6 cellular contexts compared by ENCODE assay signal in the genomic region with DNA sequence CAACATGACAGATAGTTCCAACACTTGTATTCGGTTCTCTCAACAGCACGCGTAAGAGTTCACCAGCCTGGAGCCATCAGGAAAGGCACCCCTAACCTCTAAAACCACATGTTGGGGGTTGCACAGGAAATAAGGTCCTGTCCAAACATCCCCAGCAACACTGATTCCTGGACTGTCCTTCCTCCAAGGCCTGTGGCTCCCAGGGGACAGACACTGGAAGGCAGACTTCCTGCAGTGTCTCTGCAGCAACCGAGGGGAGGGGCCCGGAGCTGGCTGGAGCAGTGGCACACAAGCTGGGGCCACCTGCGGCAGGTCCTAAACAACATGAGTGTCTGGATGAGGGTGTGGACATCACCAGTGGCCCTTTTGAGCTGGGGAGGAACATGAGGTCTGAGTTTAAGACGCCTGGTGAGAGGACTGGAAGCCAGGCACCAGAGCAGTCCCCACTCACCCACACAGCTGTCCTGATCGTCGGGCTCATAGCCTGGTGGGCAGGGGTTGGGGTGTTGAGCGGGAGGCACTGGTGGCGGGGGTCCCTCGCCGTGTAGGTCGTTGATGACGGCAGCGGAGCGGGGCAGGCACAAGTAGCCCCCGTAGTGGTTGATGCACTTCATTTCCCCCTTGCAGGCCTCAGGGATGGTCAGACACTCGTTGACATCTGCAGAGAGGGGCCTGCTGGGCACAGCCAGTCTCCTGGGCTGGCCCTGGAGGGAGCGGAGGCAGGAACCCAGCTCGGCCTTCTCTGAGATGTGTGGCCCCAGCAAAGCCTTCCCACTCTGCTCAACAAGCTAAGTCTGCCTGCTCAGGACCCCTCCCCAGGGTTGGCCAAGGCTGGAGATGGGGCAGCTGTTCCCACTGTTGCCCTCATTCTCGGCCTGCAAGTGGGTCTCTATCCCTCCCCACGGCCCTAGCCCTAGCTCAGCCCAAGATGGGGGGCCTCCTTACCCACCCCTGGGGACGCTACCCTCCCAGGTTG. TPM values are rescaled to one million over a fixed set of nuclear protein-coding genes. Genes with fewer than 3 reads are reported as not detected.
A peak's percentile ranks its signal among the peaks of the same experiment; 100 is the strongest.
DNase-seq lines count a peak whose midpoint lies in the region; ATAC-seq and TF ChIP-seq lines count a peak whose summit lies in the region.

No MANE protein-coding gene starts in this region.

- no peak overlapping the region for H4K91ac ChIP-seq in trophoblast cell (ENCODE audit: low read depth, low read length)

- DNase-seq in HT-29 (ENCODE audit: low spot score) (peak; percentile 9), cardiac fibroblast (ENCODE audit: low read depth in 2 of 2) (no peak), trophoblast cell (no peak), omental fat pad (ENCODE audit: low spot score) (no peak)
- no peak for DNase-seq in activated CD4-positive, CD25-positive, alpha-beta regulatory T cell treated with anti-CD3 and anti-CD28 coated beads, Interleukin-2, amount 50 U/mL, for 72 hours

- peaks cover 33 to 45% of the 10 kb centered on the region in 2 experiments for H3K36me3 ChIP-seq in trophoblast cell (ENCODE audit: control insufficient read depth in 1 of 2, insufficient read depth in 2 of 2, low read length in 2 of 2)

- no peak overlapping the region for H3K18ac ChIP-seq in trophoblast cell (ENCODE audit: low read length)

- no peak overlapping the region for H2BK12ac ChIP-seq in trophoblast cell (ENCODE audit: low read length)

- no peak overlapping the region for H3K14ac ChIP-seq in trophoblast cell (ENCODE audit: low read length)

- H3K9me3 ChIP-seq in trophoblast cell (ENCODE audit: insufficient read depth, low read depth, low read length): no peaks in the 10 kb centered on the region

- no peaks in the 10 kb centered on the region for H3K27me3 ChIP-seq in trophoblast cell (ENCODE audit: insufficient read depth, low read length)

- H3K79me1 ChIP-seq in trophoblast cell (ENCODE audit: low read length): peaks cover 13% of the 10 kb centered on the region

- no peak overlapping the region for H4K8ac ChIP-seq in trophoblast cell (ENCODE audit: low read depth, low read length)

- WGBS in trophoblast cell (ENCODE audit: extremely low coverage, insufficient coverage, insufficient read length): no CpG with 5 or more reads among the region's 24 CpGs

- H4K12ac ChIP-seq in trophoblast cell (ENCODE audit: low read depth, low read length): no peak overlapping the region

- peak overlapping the region; percentile 61 to 65 for H3K4me3 ChIP-seq in cardiac fibroblast (replicated peaks in 1 of 2; ENCODE audit: low read depth in 2 of 2, low read length in 2 of 2)
- peak overlapping the region; percentile 14 for H3K4me3 ChIP-seq in trophoblast cell (ENCODE audit: low read depth, low read length)

- no peak overlapping the region for H3K4ac ChIP-seq in trophoblast cell (ENCODE audit: low read depth, low read length)

- H2BK120ac ChIP-seq in trophoblast cell (ENCODE audit: insufficient read depth, low read length, poor library complexity): no peak overlapping the region

- H3K4me2 ChIP-seq in trophoblast cell (ENCODE audit: low read length): peak overlapping the region; percentile 71

- peaks cover 9% of the 10 kb centered on the region for H3K79me2 ChIP-seq in trophoblast cell (ENCODE audit: control insufficient read depth, insufficient read depth, low read length, poor library complexity)

- no peak for ATAC-seq in omental fat pad (ENCODE audit: low FRiP score)
- no peak for ATAC-seq in HG03095 (IDR thresholded peaks at IDR 0.05; ENCODE audit: unreplicated experiment)

- H3K9ac ChIP-seq in trophoblast cell (ENCODE audit: low read length): no peak overlapping the region

- no peak overlapping the region for H3K23ac ChIP-seq in trophoblast cell (ENCODE audit: low read length)

- H3K27ac ChIP-seq in trophoblast cell (ENCODE audit: low read depth, low read length): no peak overlapping the region

- H2BK5ac ChIP-seq in trophoblast cell (ENCODE audit: low read depth, low read length, poor library complexity): no peak overlapping the region

- H3K4me1 ChIP-seq in trophoblast cell (ENCODE audit: control insufficient read depth in 1 of 2, insufficient read depth in 2 of 2, low read length in 2 of 2): peaks cover 10 to 14% of the 10 kb centered on the region in 2 experiments

- H2AFZ ChIP-seq in trophoblast cell (ENCODE audit: insufficient read depth, low read length, poor library complexity): no peak overlapping the region

- no peak for TF ChIP-seq CTCF in cardiac fibroblast (IDR thresholded peaks at IDR 0.05; ENCODE audit: low read depth, low read length)
- TF ChIP-seq CTCF in omental fat pad (IDR thresholded peaks at IDR 0.05): no peak

- no peak overlapping the region for H2AK5ac ChIP-seq in trophoblast cell (ENCODE audit: low read length)

RNA-seq across cellular contexts. Expression of a gene that starts 1.6 kb away (rescaled TPM):
- total RNA-seq in HT-29 (2014; rRNA removed; shearing (Covaris generic)): 1.2 and 1.6 TPM in 2 replicates
- 122 and 127 TPM in 2 replicates for polyA plus RNA-seq in trophoblast cell (2013)
- total RNA-seq in omental fat pad: 10 to 100 TPM; 39.4 to 81.8 (median 66.1) TPM

RNA-seq across cellular contexts. Expression of a gene that starts 8.6 kb away (rescaled TPM):
- not detected in 2 replicates for total RNA-seq in HT-29 (2014; rRNA removed; shearing (Covaris generic))
- 0.05 TPM in 1 of 2 replicates, not detected in the other for polyA plus RNA-seq in trophoblast cell (2013)
- total RNA-seq in omental fat pad: 1 to 10 TPM; 1.6 to 3.9 (median 2.8) TPM

RNA-seq across cellular contexts. Expression of a gene that starts 10.8 kb away (rescaled TPM):
- total RNA-seq in HT-29 (2014; rRNA removed; shearing (Covaris generic)): 118 and 143 TPM in 2 replicates
- polyA plus RNA-seq in trophoblast cell (2013): 47.4 and 48.0 TPM in 2 replicates
- total RNA-seq in omental fat pad: 10 to 100 TPM; 25.9 to 60.8 (median 28.8) TPM

RNA-seq across cellular contexts. Expression of a gene that starts 13.0 kb away (rescaled TPM):
- 2,410 and 2,611 TPM in 2 replicates for total RNA-seq in HT-29 (2014; rRNA removed; shearing (Covaris generic))
- 1,240 and 1,283 TPM in 2 replicates for polyA plus RNA-seq in trophoblast cell (2013)
- total RNA-seq in omental fat pad: 100 to 1,000 TPM; 485 to 798 (median 586) TPM

RNA-seq across cellular contexts. Expression of a gene that starts 17.3 kb away (rescaled TPM):
- 302 and 303 TPM in 2 replicates for total RNA-seq in HT-29 (2014; rRNA removed; shearing (Covaris generic))
- polyA plus RNA-seq in trophoblast cell (2013): 72.1 and 73.5 TPM in 2 replicates
- 10 to 100 TPM; 48.8 to 66.4 (median 54.6) TPM for total RNA-seq in omental fat pad

Comparison
In these comparisons a context has a peak if more than half of its experiments do, and no peak if none do; other contexts are left out.
1. RNA of a gene that starts 1.6 kb away (total RNA-seq): 39.4 to 81.8 TPM in omental fat pad; 1.2 to 1.6 TPM in HT-29; every median in the first group is over 10 times any median in the second.